In genomic region chr7:2845193-2845592, GRCh38 we compare ENCODE assay signal across 12 cellular contexts. TPM values are rescaled to one million over a fixed set of nuclear protein-coding genes. Genes with fewer than 3 reads are reported as not detected.
DNase-seq lines count a peak whose midpoint lies in the region; ATAC-seq, FAIRE-seq and TF ChIP-seq lines count a peak whose summit lies in the region.
"Had no signal": no experiment of that assay in that cellular context is flagged by ENCODE, and none has a peak within 500 bp of the region (broad histone marks: within the 10 kb centered on the region; RNA-seq: fewer than 3 reads in every experiment).

No MANE protein-coding gene starts in this region.

- peaks cover 2% of the 10 kb centered on the region for H4K20me1 ChIP-seq in keratinocyte (ENCODE audit: control insufficient read depth, extremely low read depth, insufficient read depth, low read length)

- H3K79me2 ChIP-seq in keratinocyte (ENCODE audit: control insufficient read depth, insufficient read depth, low read length): peaks cover 32% of the 10 kb centered on the region

- H3K27me3 ChIP-seq in keratinocyte (ENCODE audit: control insufficient read depth, extremely low read depth, insufficient read depth, low read length) (no peaks in the 10 kb centered on the region), colonic mucosa (no peaks in the 10 kb centered on the region), testis (no peaks in the 10 kb centered on the region)
- H3K27me3 ChIP-seq: BLaER1 treated with 17β-estradiol and CSF1 and Interleukin-3, amounts not matched to agents 10 nM and 100 nM had no signal

- peaks cover 2 to 4% of the 10 kb centered on the region in 2 experiments for H3K36me3 ChIP-seq in keratinocyte (ENCODE audit: control insufficient read depth in 2 of 2, extremely low read depth in 1 of 2, insufficient read depth in 2 of 2, low read length in 2 of 2)
- no peaks in the 10 kb centered on the region for H3K36me3 ChIP-seq in colonic mucosa
- H3K36me3 ChIP-seq in testis (ENCODE audit: low read depth, missing control alignments): no peaks in the 10 kb centered on the region

- H3K9ac ChIP-seq in keratinocyte (ENCODE audit: control insufficient read depth, extremely low read depth, insufficient read depth, low read length) (no peak overlapping the region), colonic mucosa (ENCODE audit: low read depth in 2 of 2, low read length in 2 of 2) (no peak overlapping the region)

- H3K4me1 Mint-ChIP-seq in WTC11: peaks cover 34% of the 10 kb centered on the region
- H3K4me1 Mint-ChIP-seq in stimulated activated naive CD8-positive, alpha-beta T cell treated with anti-CD3 and anti-CD28 coated beads, Interleukin-15, amount 100 ng/mL, for 72 hours: peaks cover 36% of the 10 kb centered on the region

- intact Hi-C loops in cardiac septum (cut with DNase I): loop anchor here (2.0 kb wide), 1 partner anchor 80 kb away; no protein-coding TSS in a partner anchor
- intact Hi-C loops in left cardiac atrium (cut with DNase I): no loop called here
- intact Hi-C loops in colonic mucosa (cut with DNase I): no loop called here
- intact Hi-C loops in testis (cut with DNase I; ENCODE audit: low total_unique reads): no loop called here

- H3K4me3 ChIP-seq in keratinocyte (ENCODE audit: control insufficient read depth in 2 of 3, extremely low read depth in 1 of 3, insufficient read depth in 2 of 3, low read depth in 1 of 3, low read length in 3 of 3): no peak overlapping the region
- H3K4me3 ChIP-seq in colonic mucosa: no peak overlapping the region
- H3K4me3 ChIP-seq in testis: peak overlapping the region in 1 of 2 donors; percentile 51

- H3K27ac ChIP-seq in keratinocyte (ENCODE audit: control insufficient read depth, insufficient read depth, low read length): no peak overlapping the region
- no peak overlapping the region for H3K27ac ChIP-seq in colonic mucosa
- no peak overlapping the region for H3K27ac ChIP-seq in testis
- H3K27ac ChIP-seq: GM23248 had no signal

- peak; percentile 55 for DNase-seq in cardiac septum (ENCODE audit: low spot score)
- no peak for DNase-seq in left cardiac atrium
- no peak for DNase-seq in WTC11 (ENCODE audit: low spot score)
- no peak for DNase-seq in keratinocyte (ENCODE audit: low read depth, low spot score)
- DNase-seq in stimulated activated naive CD8-positive, alpha-beta T cell treated with anti-CD3 and anti-CD28 coated beads, Interleukin-15, amount 100 ng/mL, for 72 hours: no peak
- DNase-seq in NCI-H2081 (lab: John Stamatoyannopoulos, UW): no peak
- no peak for DNase-seq in colonic mucosa
- no peak for DNase-seq in testis
- DNase-seq: amniotic stem cell; effector CD8-positive, alpha-beta T cell had no signal

- H3K9me3 ChIP-seq in keratinocyte (ENCODE audit: control insufficient read depth, low read depth, low read length): no peaks in the 10 kb centered on the region
- H3K9me3 ChIP-seq in colonic mucosa: no peaks in the 10 kb centered on the region
- H3K9me3 ChIP-seq in testis: no peaks in the 10 kb centered on the region

- 60 to 83% methylated on average over 10 of the region's 10 CpGs for WGBS in testis, 2 donors

- peak overlapping the region; percentile 75 for H3K27ac Mint-ChIP-seq in WTC11
- H3K27ac Mint-ChIP-seq in stimulated activated naive CD8-positive, alpha-beta T cell treated with anti-CD3 and anti-CD28 coated beads, Interleukin-15, amount 100 ng/mL, for 72 hours: peak overlapping the region in 1 of 2 donors; percentile 21

- peak overlapping the region; percentile 59 for H3K4me3 Mint-ChIP-seq in WTC11
- peak overlapping the region; percentile 64 to 82 for H3K4me3 Mint-ChIP-seq in stimulated activated naive CD8-positive, alpha-beta T cell treated with anti-CD3 and anti-CD28 coated beads, Interleukin-15, amount 100 ng/mL, for 72 hours

- H3K4me2 ChIP-seq in keratinocyte (ENCODE audit: control insufficient read depth, extremely low read depth, insufficient read depth, low read depth, low read length): peak overlapping the region; percentile 95

- POLR2A ChIA-PET in WTC11 (lab: Charles Lee): interaction anchor here (0.6 to 1.0 kb wide), 8 partner anchors 9 to 84 kb away, joined by 3 to 4 read pairs (median 3); no protein-coding TSS in a partner anchor

- peaks cover 11% of the 10 kb centered on the region for H3K4me1 ChIP-seq in keratinocyte (ENCODE audit: control insufficient read depth, extremely low read depth, insufficient read depth, low read length)
- peaks cover 5% of the 10 kb centered on the region for H3K4me1 ChIP-seq in colonic mucosa
- peaks cover 21% of the 10 kb centered on the region for H3K4me1 ChIP-seq in testis

- no peaks in the 10 kb centered on the region for H3K9me3 Mint-ChIP-seq in WTC11
- no peaks in the 10 kb centered on the region for H3K9me3 Mint-ChIP-seq in stimulated activated naive CD8-positive, alpha-beta T cell treated with anti-CD3 and anti-CD28 coated beads, Interleukin-15, amount 100 ng/mL, for 72 hours

- no peaks in the 10 kb centered on the region for H3K9me1 ChIP-seq in keratinocyte (ENCODE audit: control insufficient read depth, extremely low read depth, insufficient read depth, low read length)

- dilution Hi-C loops in keratinocyte (cut with MboI; ENCODE audit: extremely low pct_ligation_motif_present, low sequenced_read_pairs): no loop called here

- ATAC-seq in left cardiac atrium (no peak), WTC11 (no peak)
- ATAC-seq in stimulated activated naive CD8-positive, alpha-beta T cell treated with anti-CD3 and anti-CD28 coated beads, Interleukin-15, amount 100 ng/mL, for 72 hours: no peak

- TF ChIP-seq POLR2A in testis (IDR thresholded peaks at IDR 0.05): no peak

- CTCF ChIA-PET in WTC11 (lab: Charles Lee): interaction anchor here (1.1 to 1.5 kb wide), 4 partner anchors 19 to 135 kb away, joined by 4 to 7 read pairs (median 6); no protein-coding TSS in a partner anchor

- H2AFZ ChIP-seq in keratinocyte (ENCODE audit: control insufficient read depth, low read length): no peak overlapping the region

- no peak for TF ChIP-seq CTCF in WTC11 (IDR thresholded peaks at IDR 0.05)
- TF ChIP-seq CTCF in keratinocyte (optimal IDR thresholded peaks at IDR 0.05 in 1 of 3, IDR thresholded peaks at IDR 0.05 in 1 of 3, conservative IDR thresholded peaks at IDR 0.05 in 1 of 3; ENCODE audit: extremely low read depth in 1 of 3, insufficient read depth in 2 of 3, low read length in 3 of 3): no peak
- no peak for TF ChIP-seq CTCF in colonic mucosa (IDR thresholded peaks at IDR 0.05)
- no peak for TF ChIP-seq CTCF in testis (IDR thresholded peaks at IDR 0.05)

- H3K36me3 Mint-ChIP-seq in WTC11: peaks cover 24% of the 10 kb centered on the region

- H3K27me3 Mint-ChIP-seq in WTC11 (ENCODE audit: low read depth): no peaks in the 10 kb centered on the region
- no peaks in the 10 kb centered on the region for H3K27me3 Mint-ChIP-seq in stimulated activated naive CD8-positive, alpha-beta T cell treated with anti-CD3 and anti-CD28 coated beads, Interleukin-15, amount 100 ng/mL, for 72 hours

- FAIRE-seq in keratinocyte (lab: Jason Lieb, UNC): no peak

TF ChIP-seq in WTC11, 78 proteins besides CTCF, POLR2A, EP300 and RAD21 (continues in another document):
- TF ChIP-seq, protein P1, sequence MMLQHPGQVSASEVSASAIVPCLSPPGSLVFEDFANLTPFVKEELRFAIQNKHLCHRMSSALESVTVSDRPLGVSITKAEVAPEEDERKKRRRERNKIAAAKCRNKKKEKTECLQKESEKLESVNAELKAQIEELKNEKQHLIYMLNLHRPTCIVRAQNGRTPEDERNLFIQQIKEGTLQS (CRISPR knock-in tag; conservative IDR thresholded peaks at IDR 0.05): no peak
- TF ChIP-seq E2F1 (CRISPR knock-in tag; IDR thresholded peaks at IDR 0.05) (no peak), CREM (CRISPR knock-in tag; IDR thresholded peaks at IDR 0.05) (no peak), MXD4 (CRISPR knock-in tag; IDR thresholded peaks at IDR 0.05; ENCODE audit: borderline replicate concordance) (no peak), ATF6 (CRISPR knock-in tag; IDR thresholded peaks at IDR 0.05) (no peak), ZNF138 (CRISPR knock-in tag; conservative IDR thresholded peaks at IDR 0.05) (no peak)

RNA-seq across cellular contexts. Expression of gene GNA12, which starts 1.1 kb away (rescaled TPM):
- 33.7 TPM for total RNA-seq in cardiac septum
- 10 to 100 TPM; 47.4 to 52.2 TPM for total RNA-seq in left cardiac atrium
- total RNA-seq in WTC11 (2021): 89.2 to 99.6 TPM (median 90.3 TPM) in 3 replicates
- 35.5 to 67.5 TPM (median 42.1 TPM) in 3 replicates for polyA plus RNA-seq in keratinocyte
- 3.5 TPM for polyA plus RNA-seq in keratinocyte (2011; ENCODE audit: low read depth)
- polyA plus RNA-seq in keratinocyte (2011; cell fraction: cytosol; rRNA removed): 52.4 and 61.2 TPM in 2 replicates
- 30.6 and 47.8 TPM in 2 replicates for polyA plus RNA-seq in keratinocyte (2011; cell fraction: nucleus; rRNA removed)
- polyA plus RNA-seq in keratinocyte (2012; ENCODE audit: low replicate concordance): 12.7 and 39.9 TPM in 2 replicates
- polyA minus RNA-seq in keratinocyte: 55.6 to 84.6 TPM (median 76.0 TPM) in 3 replicates
- polyA minus RNA-seq in keratinocyte (2011; cell fraction: cytosol; rRNA and poly(A)+ RNA removed): 50.1 TPM
- 29.0 and 40.4 TPM in 2 replicates for polyA minus RNA-seq in keratinocyte (2011; cell fraction: nucleus; rRNA and poly(A)+ RNA removed)
- 10 to 100 TPM; 19.7 to 24.8 TPM for total RNA-seq in colonic mucosa
- 10 to 100 TPM; 50.0 to 69.6 TPM for total RNA-seq in testis
- polyA plus RNA-seq in testis (ENCODE audit: insufficient read depth, low read depth, low replicate concordance): 53.2 TPM
